Comparison of ENCODE assay signal across 23 cellular contexts in the genomic region with DNA sequence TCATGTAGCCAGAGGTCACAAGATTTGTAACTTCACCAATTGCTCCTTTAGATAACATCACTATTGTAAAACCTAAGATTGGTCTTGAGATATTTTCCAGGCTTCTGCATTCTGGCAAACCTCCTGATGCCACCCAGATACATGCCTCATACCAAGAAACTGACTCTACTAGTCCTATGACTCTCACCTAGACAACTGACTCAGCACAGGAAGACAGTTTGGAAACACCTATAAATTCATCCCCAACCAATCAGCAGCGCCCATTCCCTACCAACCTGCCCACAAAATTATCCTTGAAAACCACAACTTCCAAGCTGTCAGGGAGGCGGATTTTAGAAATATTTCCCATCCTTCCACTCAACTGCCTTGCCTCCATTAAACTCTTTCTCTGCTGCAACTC. TPM values are rescaled to one million over a fixed set of nuclear protein-coding genes. Genes with fewer than 3 reads are reported as not detected.
DNase-seq lines count a peak whose midpoint lies in the region; ATAC-seq and TF ChIP-seq lines count a peak whose summit lies in the region.
"Had no signal": no experiment of that assay in that cellular context is flagged by ENCODE, and none has a peak within 500 bp of the region (broad histone marks: within the 10 kb centered on the region; RNA-seq: fewer than 3 reads in every experiment).

No MANE protein-coding gene starts in this region.

- no TSS peak for BruUV-seq in OCI-LY7 (replicated peaks; lab: Mats Ljungman, UMichigan)

- no peak for TF ChIP-seq EP300 in SK-N-SH (IDR thresholded peaks at IDR 0.05; ENCODE audit: borderline replicate concordance in 1 of 2, low read depth in 1 of 2, low read length in 1 of 2)

- H3K27me3 ChIP-seq in CD4-positive, alpha-beta memory T cell (ENCODE audit: insufficient read depth, low read length) = no peaks in the 10 kb centered on the region
- H3K27me3 ChIP-seq in GM23248 (replicated peaks; ENCODE audit: insufficient read depth) (no peaks in the 10 kb centered on the region), kidney epithelial cell (ENCODE audit: control insufficient read depth, insufficient read depth, low read length) (no peaks in the 10 kb centered on the region), SK-N-SH (ENCODE audit: insufficient read depth) (no peaks in the 10 kb centered on the region)
- H3K27me3 ChIP-seq: brain microvascular endothelial cell, heart right ventricle, tibial artery had no signal

- H3K4me1 Mint-ChIP-seq in CD4-positive, alpha-beta memory T cell = peaks cover 16 to 21% (median 18%) of the 10 kb centered on the region in 4 donors
- H3K4me1 Mint-ChIP-seq in activated CD4-positive, alpha-beta memory T cell treated with anti-CD3 and anti-CD28 coated beads for 36 hours (ENCODE audit: low read depth) = peaks cover 30% of the 10 kb centered on the region

- DNase-seq in CD4-positive, alpha-beta memory T cell = no peak
- DNase-seq in GM23248 (peak; percentile 16), kidney epithelial cell (ENCODE audit: low read depth) (peak; percentile 37), SK-N-SH (no peak), OCI-LY7 (ENCODE audit: low spot score) (no peak), UCSD-AML1 (lab: John Stamatoyannopoulos, UW; ENCODE audit: unreplicated experiment) (no peak)
- DNase-seq in activated CD4-positive, alpha-beta memory T cell treated with anti-CD3 and anti-CD28 coated beads for 36 hours = peak; percentile 27
- DNase-seq: activated CD8-positive, alpha-beta memory T cell treated with anti-CD3 and anti-CD28 coated beads for 24 hours; activated naive CD4-positive, alpha-beta T cell; AML-193; brain microvascular endothelial cell; Calu3; heart right ventricle; natural killer cell; NCI-H1092 treated with DMSO at 0.1 percent for 48 hours; NCI-H774; stimulated activated naive B cell treated with anti-CD40 and anti-IgM and Interleukin-4, amounts not matched to agents 10 μg/mL and 1 μg/mL and 100 μg/mL, for 72 hours; tibial artery had no signal

- H3K27ac Mint-ChIP-seq in CD4-positive, alpha-beta memory T cell = peak overlapping the region in 5 of 7 donors; percentile 0 to 88 (median 21)
- no peak overlapping the region for H3K27ac Mint-ChIP-seq in activated CD4-positive, alpha-beta memory T cell treated with anti-CD3 and anti-CD28 coated beads for 36 hours
- H3K27ac Mint-ChIP-seq: natural killer cell; progenitor cell of endocrine pancreas; stimulated activated naive B cell treated with anti-CD40 and anti-IgM and Interleukin-4, amounts not matched to agents 10 μg/mL and 1 μg/mL and 100 μg/mL, for 72 hours had no signal

- TF ChIP-seq CTCF in kidney epithelial cell (IDR thresholded peaks at IDR 0.05; ENCODE audit: insufficient read depth, low read length, poor library complexity, severe bottlenecking) (no peak), SK-N-SH (IDR thresholded peaks at IDR 0.05) (no peak), OCI-LY7 (conservative IDR thresholded peaks at IDR 0.05; ENCODE audit: low read length) (no peak)

- no peak for ATAC-seq in HG02678 (IDR thresholded peaks at IDR 0.05; ENCODE audit: unreplicated experiment)
- ATAC-seq: heart right ventricle; K562; natural killer cell; Panc1; stimulated activated naive B cell treated with anti-CD40 and anti-IgM and Interleukin-4, amounts not matched to agents 10 μg/mL and 1 μg/mL and 100 μg/mL, for 72 hours had no signal

- H4K20me1 ChIP-seq in GM23248 (ENCODE audit: insufficient read depth) (no peaks in the 10 kb centered on the region), SK-N-SH (ENCODE audit: insufficient read depth) (no peaks in the 10 kb centered on the region), OCI-LY7 (ENCODE audit: insufficient read depth, low read length) (no peaks in the 10 kb centered on the region)

- H3K4me3 Mint-ChIP-seq in CD4-positive, alpha-beta memory T cell = peak overlapping the region in 1 of 8 donors; percentile 17
- no peak overlapping the region for H3K4me3 Mint-ChIP-seq in activated CD4-positive, alpha-beta memory T cell treated with anti-CD3 and anti-CD28 coated beads for 36 hours
- H3K4me3 Mint-ChIP-seq: natural killer cell; stimulated activated naive B cell treated with anti-CD40 and anti-IgM and Interleukin-4, amounts not matched to agents 10 μg/mL and 1 μg/mL and 100 μg/mL, for 72 hours had no signal

- POLR2A ChIA-PET in CD4-positive, alpha-beta memory T cell (lab: Charles Lee; ENCODE audit: partially characterized antibody) = no interaction called here
- POLR2A ChIA-PET in activated CD4-positive, alpha-beta memory T cell treated with anti-CD3 and anti-CD28 coated beads for 36 hours (lab: Charles Lee) = interaction anchor here (0.7 kb wide), 1 partner anchor 1138 kb away, joined by 3 read pairs; no protein-coding TSS in a partner anchor
- POLR2A ChIA-PET in SK-N-SH (lab: Yijun Ruan, JAX) (no interaction called here), OCI-LY7 (lab: Charles Lee) (interaction anchor here (0.8 kb wide), 1 partner anchor 10 kb away, joined by 5 read pairs; no protein-coding TSS in a partner anchor)

- in situ Hi-C loops in GM23248 (cut with MboI) = loop anchor here (25.0 kb wide), 1 partner anchor 928 kb away; no protein-coding TSS in a partner anchor

- H3K9me2 ChIP-seq in GM23248 (ENCODE audit: insufficient read depth) (no peaks in the 10 kb centered on the region), SK-N-SH (no peaks in the 10 kb centered on the region), OCI-LY7 (ENCODE audit: insufficient read depth, low read length) (no peaks in the 10 kb centered on the region)

- CTCF ChIA-PET in CD4-positive, alpha-beta memory T cell (lab: Charles Lee; ENCODE audit: partially characterized antibody) = interaction anchor here (1.4 kb wide), 1 partner anchor 181 kb away, joined by 3 read pairs; no protein-coding TSS in a partner anchor
- CTCF ChIA-PET in activated CD4-positive, alpha-beta memory T cell treated with anti-CD3 and anti-CD28 coated beads for 36 hours (lab: Charles Lee) = interaction anchor here (1.2 kb wide), 2 partner anchors 347 to 762 kb away, joined by 3 read pairs; no protein-coding TSS in a partner anchor
- CTCF ChIA-PET in SK-N-SH (lab: Yijun Ruan, JAX) = interaction anchor here (1.2 kb wide), 1 partner anchor 761 kb away, joined by 3 read pairs; no protein-coding TSS in a partner anchor
- CTCF ChIA-PET in OCI-LY7 (lab: Charles Lee; ENCODE audit: unreplicated experiment) = no interaction called here

- peaks cover 30% of the 10 kb centered on the region for H3K4me1 ChIP-seq in CD4-positive, alpha-beta memory T cell (ENCODE audit: insufficient read depth, low read length)
- peaks cover 28% of the 10 kb centered on the region for H3K4me1 ChIP-seq in GM23248 (ENCODE audit: insufficient read depth)
- peaks cover 12 to 26% of the 10 kb centered on the region in 2 experiments; a peak in 3 of 4 replicates for H3K4me1 ChIP-seq in SK-N-SH (ENCODE audit: control insufficient read depth in 1 of 2, insufficient read depth in 2 of 2, low read depth in 1 of 2, low read length in 1 of 2)
- H3K4me1 ChIP-seq in OCI-LY7 (ENCODE audit: insufficient read depth, low read length, poor library complexity, severe bottlenecking) = peaks cover 16% of the 10 kb centered on the region

- no peaks in the 10 kb centered on the region for H3K9me3 ChIP-seq in CD4-positive, alpha-beta memory T cell (ENCODE audit: control insufficient read depth in 1 of 2, low read length in 2 of 2)
- H3K9me3 ChIP-seq in GM23248 (ENCODE audit: low read depth) (no peaks in the 10 kb centered on the region), SK-N-SH (no peaks in the 10 kb centered on the region), OCI-LY7 (ENCODE audit: low read length) (peaks cover 15% of the 10 kb centered on the region; the same call in 1 of the 2 replicates)
- H3K9me3 ChIP-seq: heart right ventricle, tibial artery had no signal

- peaks cover 0 to 5% (median 0%) of the 10 kb centered on the region in 8 donors for H3K9me3 Mint-ChIP-seq in CD4-positive, alpha-beta memory T cell
- no peaks in the 10 kb centered on the region for H3K9me3 Mint-ChIP-seq in activated CD4-positive, alpha-beta memory T cell treated with anti-CD3 and anti-CD28 coated beads for 36 hours
- H3K9me3 Mint-ChIP-seq: natural killer cell had no signal

- H3K9ac ChIP-seq in GM23248 = no peak overlapping the region
- H3K9ac ChIP-seq in SK-N-SH = no peak overlapping the region

- H3K27ac ChIP-seq in CD4-positive, alpha-beta memory T cell (ENCODE audit: low read depth, low read length) = no peak overlapping the region
- H3K27ac ChIP-seq in GM23248 (no peak overlapping the region), SK-N-SH (ENCODE audit: low read depth in 2 of 2, low read length in 1 of 2) (no peak overlapping the region), OCI-LY7 (ENCODE audit: low read depth, low read length, poor library complexity, severe bottlenecking) (no peak overlapping the region)
- H3K27ac ChIP-seq: brain microvascular endothelial cell, heart right ventricle, HL-60, tibial artery had no signal

- H3K4me2 ChIP-seq in GM23248 (ENCODE audit: unreplicated experiment) (no peak overlapping the region), SK-N-SH (no peak overlapping the region), OCI-LY7 (ENCODE audit: low read length) (no peak overlapping the region)

- TF ChIP-seq RAD21 in SK-N-SH (IDR thresholded peaks at IDR 0.05; ENCODE audit: low read length) = no peak

- intact Hi-C loops in CD4-positive, alpha-beta memory T cell (cut with micrococcal nuclease) = loop anchor here (5.0 to 10.0 kb wide), 5 partner anchors 258 to 1650 kb away; partner anchors contain the start of genes ATP1B1, SELL and SFT2D2
- intact Hi-C loops in activated CD4-positive, alpha-beta memory T cell treated with anti-CD3 and anti-CD28 coated beads for 36 hours (cut with micrococcal nuclease) = loop anchor here (5.0 to 10.0 kb wide), 12 partner anchors 97 to 1947 kb away; partner anchors contain the start of genes FMO4, SCYL3, SELL and SFT2D2
- intact Hi-C loops in OCI-LY7 (cut with micrococcal nuclease; ENCODE audit: unreplicated experiment) = loop anchor here (5.0 to 10.0 kb wide), 5 partner anchors 122 to 707 kb away; partner anchors contain the start of genes ATP1B1, KIFAP3, METTL18 and SLC19A2

- H3K4me3 ChIP-seq in CD4-positive, alpha-beta memory T cell (ENCODE audit: low read length in 2 of 2) = no peak overlapping the region
- H3K4me3 ChIP-seq in GM23248 = no peak overlapping the region
- no peak overlapping the region for H3K4me3 ChIP-seq in kidney epithelial cell (ENCODE audit: low read depth, low read length)
- H3K4me3 ChIP-seq in SK-N-SH (ENCODE audit: low read depth in 2 of 2, low read length in 1 of 2) = no peak overlapping the region
- H3K4me3 ChIP-seq in OCI-LY7 (ENCODE audit: low read depth, low read length, poor library complexity, severe bottlenecking) = no peak overlapping the region
- H3K4me3 ChIP-seq: heart right ventricle, K562, tibial artery had no signal

- H3K36me3 ChIP-seq in CD4-positive, alpha-beta memory T cell (ENCODE audit: insufficient read depth, low read length) = peaks cover 3% of the 10 kb centered on the region
- peaks cover 5% of the 10 kb centered on the region; the same call in 1 of the 2 replicates for H3K36me3 ChIP-seq in GM23248 (ENCODE audit: low read depth)
- no peaks in the 10 kb centered on the region for H3K36me3 ChIP-seq in kidney epithelial cell (ENCODE audit: control insufficient read depth, insufficient read depth, low read length)
- peaks cover 3 to 13% of the 10 kb centered on the region in 2 experiments for H3K36me3 ChIP-seq in SK-N-SH (replicated peaks in 1 of 2; ENCODE audit: control insufficient read depth in 1 of 2, insufficient read depth in 2 of 2, low read length in 1 of 2)
- H3K36me3 ChIP-seq in OCI-LY7 (ENCODE audit: insufficient read depth, low read length) = peaks cover 5% of the 10 kb centered on the region; the same call in 1 of the 2 replicates

- H3K79me2 ChIP-seq in GM23248 (ENCODE audit: insufficient read depth) (peaks cover 85% of the 10 kb centered on the region), SK-N-SH (ENCODE audit: insufficient read depth) (peaks cover 85% of the 10 kb centered on the region), OCI-LY7 (ENCODE audit: insufficient read depth, low read depth, low read length) (peaks cover 17% of the 10 kb centered on the region)

- H3F3A ChIP-seq in GM23248 (ENCODE audit: insufficient read depth) = peaks cover 17% of the 10 kb centered on the region
- peaks cover 12% of the 10 kb centered on the region for H3F3A ChIP-seq in SK-N-SH (replicated peaks; ENCODE audit: insufficient read depth)

- 90 to 92% methylated on average over 2 of the region's 2 CpGs for WGBS in GM23248 (ENCODE audit: low coverage in 1 of 2, low lambda C conversion rate in 2 of 2, missing lambda C conversion rate in 2 of 2), 2 experiments
- WGBS in SK-N-SH (ENCODE audit: low lambda C conversion rate) = 98% methylated on average over 2 of the region's 2 CpGs

- H3K27me3 Mint-ChIP-seq in CD4-positive, alpha-beta memory T cell = no peaks in the 10 kb centered on the region
- H3K27me3 Mint-ChIP-seq in activated CD4-positive, alpha-beta memory T cell treated with anti-CD3 and anti-CD28 coated beads for 36 hours = no peaks in the 10 kb centered on the region
- H3K27me3 Mint-ChIP-seq: progenitor cell of endocrine pancreas; stimulated activated naive B cell treated with anti-CD40 and anti-IgM and Interleukin-4, amounts not matched to agents 10 μg/mL and 1 μg/mL and 100 μg/mL, for 72 hours had no signal

- H2AFZ ChIP-seq in GM23248 (no peak overlapping the region), SK-N-SH (ENCODE audit: low read depth) (no peak overlapping the region), OCI-LY7 (ENCODE audit: low read length) (no peak overlapping the region)

- peaks cover 8 to 9% of the 10 kb centered on the region in 2 donors for H3K36me3 Mint-ChIP-seq in CD4-positive, alpha-beta memory T cell
- peaks cover 6% of the 10 kb centered on the region for H3K36me3 Mint-ChIP-seq in activated CD4-positive, alpha-beta memory T cell treated with anti-CD3 and anti-CD28 coated beads for 36 hours
- H3K36me3 Mint-ChIP-seq: natural killer cell had no signal

RNA-seq across cellular contexts. Expression of gene NME7, which starts 2.6 kb away (rescaled TPM):
- 10 to 100 TPM; 12.0 to 14.3 TPM for total RNA-seq in CD4-positive, alpha-beta memory T cell
- 10 to 100 TPM; 19.6 to 22.8 TPM for polyA plus RNA-seq in CD4-positive, alpha-beta memory T cell
- 22.3 and 28.2 TPM in 2 replicates for total RNA-seq in GM23248 (2014; rRNA removed; shearing (Covaris generic))
- 35.3 and 38.4 TPM in 2 replicates for polyA plus RNA-seq in GM23248 (2016; fragmentation: Nextera tagmentation; extraction: Ambion mirVana)
- 10 to 100 TPM; 12.9 to 15.9 TPM for total RNA-seq in activated CD4-positive, alpha-beta memory T cell treated with anti-CD3 and anti-CD28 coated beads for 36 hours
- 23.6 and 24.4 TPM in 2 replicates for total RNA-seq in kidney epithelial cell
- 13.7 and 20.6 TPM in 2 replicates for polyA plus RNA-seq in SK-N-SH (2012; rRNA removed)
- polyA plus RNA-seq in SK-N-SH (2012; cell fraction: cytosol; rRNA removed) = 26.0 and 38.4 TPM in 2 replicates
- 4.0 and 10.8 TPM in 2 replicates for polyA plus RNA-seq in SK-N-SH (2012; cell fraction: nucleus; rRNA removed)
- 4.2 and 9.3 TPM in 2 replicates for total RNA-seq in OCI-LY7 (2014; rRNA removed; shearing (Covaris generic))
- 16.1 and 17.0 TPM in 2 replicates for total RNA-seq in OCI-LY7 (2022)

RNA-seq across cellular contexts. Expression of gene BLZF1, which starts 3.0 kb away (rescaled TPM):
- 10 to 100 TPM; 20.0 to 23.8 TPM for total RNA-seq in CD4-positive, alpha-beta memory T cell
- 10 to 100 TPM; 11.5 to 14.2 TPM for polyA plus RNA-seq in CD4-positive, alpha-beta memory T cell
- total RNA-seq in GM23248 (2014; rRNA removed; shearing (Covaris generic)) = 33.0 and 34.6 TPM in 2 replicates
- polyA plus RNA-seq in GM23248 (2016; fragmentation: Nextera tagmentation; extraction: Ambion mirVana) (38.9 and 39.3 TPM in 2 replicates), SK-N-SH (2012; rRNA removed) (9.5 and 16.0 TPM in 2 replicates)
- total RNA-seq in activated CD4-positive, alpha-beta memory T cell treated with anti-CD3 and anti-CD28 coated beads for 36 hours = 10 to 100 TPM; 10.1 to 10.2 TPM
- total RNA-seq in kidney epithelial cell (30.5 and 33.0 TPM in 2 replicates), OCI-LY7 (2022) (11.3 and 14.3 TPM in 2 replicates)
- polyA plus RNA-seq in SK-N-SH (2012; cell fraction: cytosol; rRNA removed) = 16.9 and 22.2 TPM in 2 replicates
- 8.8 and 21.0 TPM in 2 replicates for polyA plus RNA-seq in SK-N-SH (2012; cell fraction: nucleus; rRNA removed)
- 4.9 and 7.1 TPM in 2 replicates for total RNA-seq in OCI-LY7 (2014; rRNA removed; shearing (Covaris generic))

Comparison
In these comparisons a context has a peak if more than half of its experiments do, and no peak if none do; other contexts are left out.
1. DNase-seq: peak in GM23248 (single experiment), activated CD4-positive, alpha-beta memory T cell treated with anti-CD3 and anti-CD28 coated beads for 36 hours (single experiment) and kidney epithelial cell (single experiment); none in CD4-positive, alpha-beta memory T cell (0 of 5), SK-N-SH (single experiment), OCI-LY7 (single experiment) and UCSD-AML1 (single experiment).
2. POLR2A ChIA-PET loops: an anchor here in activated CD4-positive, alpha-beta memory T cell treated with anti-CD3 and anti-CD28 coated beads for 36 hours (0.7 kb wide) and OCI-LY7 (0.8 kb wide); none called in CD4-positive, alpha-beta memory T cell and SK-N-SH.